8 cellular contexts compared by ENCODE assay signal in genomic region chr14:105489607-105490317, GRCh38. TPM values are rescaled to one million over a fixed set of nuclear protein-coding genes. Genes with fewer than 3 reads are reported as not detected.
DNase-seq lines count a peak whose midpoint lies in the region; ATAC-seq, FAIRE-seq and TF ChIP-seq lines count a peak whose summit lies in the region.

No MANE protein-coding gene starts in this region.

- peak overlapping the region in 3 of 4 experiments; percentile 51 to 70 (median 53); a peak in 4 of 7 replicates for H3K9ac ChIP-seq in H1 (replicated peaks in 1 of 4; ENCODE audit: extremely low read depth in 1 of 4, low read depth in 3 of 4, low read length in 3 of 4)

- peaks cover 23% of the 10 kb centered on the region for H3K4me1 Mint-ChIP-seq in activated CD8-positive, alpha-beta memory T cell treated with anti-CD3 and anti-CD28 coated beads, Interleukin-2, amount 10 ng/mL, durations not matched to agents 7 days and 5 days
- H3K4me1 Mint-ChIP-seq in mesothelial cell of epicardium, result peaks cover 23% of the 10 kb centered on the region

- H3K4ac ChIP-seq in H1 (replicated peaks; ENCODE audit: insufficient read length, low read depth, low read length), result no peak overlapping the region

- peaks cover 0 to 13% of the 10 kb centered on the region in 2 experiments for H4K20me1 ChIP-seq in H1 (replicated peaks in 1 of 2; ENCODE audit: control insufficient read depth in 1 of 2, insufficient read depth in 2 of 2, low read length in 2 of 2)

- H3K9me3 ChIP-seq in H1 (ENCODE audit: insufficient read depth in 2 of 2, low read depth in 1 of 2, low read length in 1 of 2), result no peaks in the 10 kb centered on the region

- H3K4me3 ChIP-seq in H1 (ENCODE audit: extremely low read depth in 1 of 4, insufficient read depth in 2 of 4, low read depth in 3 of 4, low read length in 4 of 4), result peak overlapping the region; percentile 30 to 77 (median 56)

- no peak overlapping the region for H2AFZ ChIP-seq in H1 (ENCODE audit: low read length)

- H3K14ac ChIP-seq in H1 (ENCODE audit: insufficient read length), result no peak overlapping the region

- peak overlapping the region; percentile 48 for H3K18ac ChIP-seq in H1 (ENCODE audit: extremely low read depth, low read length)

- peak; percentile 38 to 39; a peak in 3 of 4 replicates for TF ChIP-seq RAD21 in H1 (IDR thresholded peaks at IDR 0.05 in 1 of 2, conservative IDR thresholded peaks at IDR 0.05 in 1 of 2; ENCODE audit: low read depth in 2 of 2, low read length in 2 of 2)

- H3K4me1 ChIP-seq in H1 (replicated peaks in 1 of 4; ENCODE audit: control insufficient read depth in 3 of 4, insufficient read depth in 4 of 4, low read length in 3 of 4), result peaks cover 0 to 20% (median 5%) of the 10 kb centered on the region in 4 experiments; a peak in 5 of 7 replicates

- no peak overlapping the region for H2BK5ac ChIP-seq in H1 (ENCODE audit: low read depth, low read length)

- FAIRE-seq in H1 (lab: Jason Lieb, UNC), result peak; percentile 92

- no peak overlapping the region for H2BK20ac ChIP-seq in H1 (ENCODE audit: low read length)

- no peak overlapping the region for H2BK120ac ChIP-seq in H1 (replicated peaks; ENCODE audit: low read depth, low read length)

- no peaks in the 10 kb centered on the region for H3K9me3 Mint-ChIP-seq in activated CD8-positive, alpha-beta memory T cell treated with anti-CD3 and anti-CD28 coated beads, Interleukin-2, amount 10 ng/mL, durations not matched to agents 7 days and 5 days (ENCODE audit: low read depth)
- H3K9me3 Mint-ChIP-seq in mesothelial cell of epicardium, result no peaks in the 10 kb centered on the region

- peak overlapping the region; percentile 68 for H4K8ac ChIP-seq in H1 (ENCODE audit: extremely low read depth, insufficient read depth, low read length)

- TF ChIP-seq EP300 in H1 (IDR thresholded peaks at IDR 0.05; ENCODE audit: borderline replicate concordance in 1 of 2, low read depth in 2 of 2, low read length in 2 of 2), result no peak

- peak; percentile 54 for DNase-seq in COLO829 (ENCODE audit: low spot score)
- peak; percentile 79 for DNase-seq in HuH-7 (ENCODE audit: low spot score)
- DNase-seq in NOMO-1 treated with dmso at 0.1 percent for 144 hours (lab: John Stamatoyannopoulos, UW; ENCODE audit: unreplicated experiment), result peak; percentile 86
- DNase-seq in activated CD8-positive, alpha-beta memory T cell treated with anti-CD3 and anti-CD28 coated beads, Interleukin-2, amount 10 ng/mL, durations not matched to agents 7 days and 5 days, result peak; percentile 94
- peak in 1 of 2 experiments; percentile 85 for DNase-seq in H1 (ENCODE audit: low read depth in 1 of 2, low spot score in 2 of 2)
- DNase-seq in mesothelial cell of epicardium (ENCODE audit: low spot score in 2 of 2, unreplicated experiment in 2 of 2), result peak; percentile 81 to 89
- peak; percentile 44 for DNase-seq in stimulated activated CD8-positive, alpha-beta memory T cell treated with anti-CD3 and anti-CD28 coated beads, Interleukin-15, amount 100 ng/mL, for 24 hours (ENCODE audit: low read depth)

- peaks cover 9% of the 10 kb centered on the region; the same call in 1 of the 2 replicates for H3K23me2 ChIP-seq in H1 (ENCODE audit: low read depth, low read length)

- peak overlapping the region; percentile 37 to 100 for H3K4me2 ChIP-seq in H1 (ENCODE audit: insufficient read depth in 1 of 2, low read depth in 2 of 2, low read length in 2 of 2)

- no peak overlapping the region for H2BK15ac ChIP-seq in H1 (ENCODE audit: low read length)

- H2BK12ac ChIP-seq in H1 (ENCODE audit: low read depth, low read length), result no peak overlapping the region

- peaks cover 30 to 43% (median 42%) of the 10 kb centered on the region in 4 experiments for H3K27me3 ChIP-seq in H1 (replicated peaks in 1 of 4; ENCODE audit: control insufficient read depth in 3 of 4, extremely low read depth in 1 of 4, insufficient read depth in 3 of 4, low read length in 3 of 4)

- H3K79me2 ChIP-seq in H1 (ENCODE audit: control insufficient read depth in 1 of 2, insufficient read depth in 2 of 2, low read length in 2 of 2), result no peaks in the 10 kb centered on the region

- no peak overlapping the region for H2AK5ac ChIP-seq in H1 (ENCODE audit: low read depth, low read length)

- CTCF ChIA-PET in activated CD8-positive, alpha-beta memory T cell treated with anti-CD3 and anti-CD28 coated beads, Interleukin-2, amount 10 ng/mL, durations not matched to agents 7 days and 5 days (lab: Charles Lee), result interaction anchor here (0.9 to 5.1 kb wide), 23 partner anchors 8 to 1928 kb away, joined by 3 to 150 read pairs (median 4); partner anchors contain the start of gene PACS2
- CTCF ChIA-PET in H1 (lab: Charles Lee; ENCODE audit: partially characterized antibody), result interaction anchor here (0.6 to 2.6 kb wide), 27 partner anchors 9 to 710 kb away, joined by 3 to 33 read pairs (median 5); partner anchors contain the start of gene PACS2

- TF ChIP-seq POLR2A in H1 (IDR thresholded peaks at IDR 0.05; ENCODE audit: control extremely low read depth in 1 of 2, low read depth in 2 of 2, low read length in 2 of 2), result no peak

- peak overlapping the region; percentile 92 for H3K4me3 Mint-ChIP-seq in activated CD8-positive, alpha-beta memory T cell treated with anti-CD3 and anti-CD28 coated beads, Interleukin-2, amount 10 ng/mL, durations not matched to agents 7 days and 5 days
- peak overlapping the region; percentile 69 for H3K4me3 Mint-ChIP-seq in mesothelial cell of epicardium

- H3K27ac Mint-ChIP-seq in activated CD8-positive, alpha-beta memory T cell treated with anti-CD3 and anti-CD28 coated beads, Interleukin-2, amount 10 ng/mL, durations not matched to agents 7 days and 5 days, result peak overlapping the region; percentile 85
- H3K27ac Mint-ChIP-seq in mesothelial cell of epicardium, result peak overlapping the region; percentile 95

- 3% methylated on average over 13 of the region's 45 CpGs; no CpG with 5 or more reads in 1 of the 2 experiments for WGBS in H1 (ENCODE audit: extremely low coverage in 1 of 2, insufficient coverage in 1 of 2, insufficient read length in 1 of 2, insufficient replicate concordance in 2 of 2, low coverage in 1 of 2, low lambda C conversion rate in 2 of 2, missing lambda C conversion rate in 1 of 2), 2 experiments

- H4K5ac ChIP-seq in H1 (ENCODE audit: insufficient read length, low read depth, low read length), result no peak overlapping the region

- no peak overlapping the region for H4K91ac ChIP-seq in H1 (replicated peaks; ENCODE audit: insufficient read length, low read length)

- H3K36me3 Mint-ChIP-seq in activated CD8-positive, alpha-beta memory T cell treated with anti-CD3 and anti-CD28 coated beads, Interleukin-2, amount 10 ng/mL, durations not matched to agents 7 days and 5 days, result peaks cover 2% of the 10 kb centered on the region
- no peaks in the 10 kb centered on the region for H3K36me3 Mint-ChIP-seq in mesothelial cell of epicardium

- peak overlapping the region; percentile 60; the same call in 1 of the 2 replicates for H3K27ac ChIP-seq in H1 (ENCODE audit: low read depth, low read length)

- H3K36me3 ChIP-seq in H1 (ENCODE audit: control insufficient read depth in 2 of 4, insufficient read depth in 4 of 4, low read length in 3 of 4), result no peaks in the 10 kb centered on the region; a peak in 2 of 8 replicates

- POLR2A ChIA-PET in H1 (lab: Charles Lee; ENCODE audit: partially characterized antibody), result interaction anchor here (2.2 to 2.8 kb wide), 2 partner anchors 9 to 13 kb away, joined by 8 to 9 read pairs; no protein-coding TSS in a partner anchor

- ATAC-seq in activated CD8-positive, alpha-beta memory T cell treated with anti-CD3 and anti-CD28 coated beads, Interleukin-2, amount 10 ng/mL, durations not matched to agents 7 days and 5 days, result peak; percentile 5
- no peak for ATAC-seq in GM21529 (IDR thresholded peaks at IDR 0.05; ENCODE audit: unreplicated experiment)

- H3K23ac ChIP-seq in H1 (ENCODE audit: insufficient read length), result no peak overlapping the region

- no peak overlapping the region for H3K56ac ChIP-seq in H1 (replicated peaks; ENCODE audit: insufficient read length, low read depth, low read length)

- H3K79me1 ChIP-seq in H1 (ENCODE audit: low read depth, low read length), result no peaks in the 10 kb centered on the region

- no peaks in the 10 kb centered on the region for H3K27me3 Mint-ChIP-seq in activated CD8-positive, alpha-beta memory T cell treated with anti-CD3 and anti-CD28 coated beads, Interleukin-2, amount 10 ng/mL, durations not matched to agents 7 days and 5 days
- peaks cover 36% of the 10 kb centered on the region for H3K27me3 Mint-ChIP-seq in mesothelial cell of epicardium (ENCODE audit: low read depth)

- TF ChIP-seq CTCF in H1 (IDR thresholded peaks at IDR 0.05; ENCODE audit: control extremely low read depth in 1 of 3, insufficient read depth in 1 of 3, low read depth in 1 of 3, low read length in 3 of 3) (peak in 2 of 3 experiments; percentile 70 to 81; a peak in 3 of 4 replicates), mesothelial cell of epicardium (IDR thresholded peaks at IDR 0.05; ENCODE audit: unreplicated experiment) (no peak)

RNA-seq across cellular contexts. Expression of gene TEDC1, which starts 1.3 kb away (rescaled TPM):
- 10 to 100 TPM; 40.6 to 56.8 TPM for total RNA-seq in activated CD8-positive, alpha-beta memory T cell treated with anti-CD3 and anti-CD28 coated beads, Interleukin-2, amount 10 ng/mL, durations not matched to agents 7 days and 5 days
- total RNA-seq in H1 (2021; fragmentation: NEBNext Ultra II Directional; extraction: Animal tissue kit (Norgen Biotek cat#: 25700)), result 5.6 and 6.4 TPM in 2 replicates
- polyA plus RNA-seq in H1 (2011; rRNA removed), result 14.8 and 22.8 TPM in 2 replicates
- 21.7 TPM for polyA plus RNA-seq in H1 (2011; cell fraction: cytosol; rRNA removed)
- polyA plus RNA-seq in H1 (2011; cell fraction: nucleus; rRNA removed), result 43.3 TPM
- 5.9 to 19.5 TPM (median 16.0 TPM) in 4 replicates for polyA plus RNA-seq in H1 (2012, experiment 1 of 2)
- polyA plus RNA-seq in H1 (2012, experiment 2 of 2), result 10.3 TPM
- 5.8 TPM for polyA plus RNA-seq in H1 (2013, experiment 1 of 2)
- 6.2 TPM for polyA plus RNA-seq in H1 (2013, experiment 2 of 2)
- polyA minus RNA-seq in H1 (2011; rRNA and poly(A)+ RNA removed), result 4.2 and 8.8 TPM in 2 replicates
- 9.1 TPM for polyA minus RNA-seq in H1 (2011; cell fraction: cytosol; rRNA and poly(A)+ RNA removed)
- polyA minus RNA-seq in H1 (2011; cell fraction: nucleus; rRNA and poly(A)+ RNA removed), result 18.9 TPM
- total RNA-seq in mesothelial cell of epicardium, result 13.4 to 14.9 TPM (median 13.6 TPM) in 3 replicates

RNA-seq across cellular contexts. Expression of gene CRIP1, which starts 3.1 kb away (rescaled TPM):
- total RNA-seq in activated CD8-positive, alpha-beta memory T cell treated with anti-CD3 and anti-CD28 coated beads, Interleukin-2, amount 10 ng/mL, durations not matched to agents 7 days and 5 days, result 100 to 1,000 TPM; 546 to 574 TPM
- 1.2 and 2.4 TPM in 2 replicates for total RNA-seq in H1 (2021; fragmentation: NEBNext Ultra II Directional; extraction: Animal tissue kit (Norgen Biotek cat#: 25700))
- polyA plus RNA-seq in H1 (2011; rRNA removed), result 2.2 and 5.3 TPM in 2 replicates
- polyA plus RNA-seq in H1 (2011; cell fraction: cytosol; rRNA removed), result 3.1 TPM
- polyA plus RNA-seq in H1 (2011; cell fraction: nucleus; rRNA removed), result 5.1 TPM
- 4.4 to 8.5 TPM (median 6.3 TPM) in 4 replicates for polyA plus RNA-seq in H1 (2012, experiment 1 of 2)
- 8.2 TPM for polyA plus RNA-seq in H1 (2012, experiment 2 of 2)
- polyA plus RNA-seq in H1 (2013, experiment 1 of 2), result 7.6 TPM
- 8.4 TPM for polyA plus RNA-seq in H1 (2013, experiment 2 of 2)
- 0.63 TPM in 1 of 2 replicates, not detected in the other for polyA minus RNA-seq in H1 (2011; rRNA and poly(A)+ RNA removed)
- polyA minus RNA-seq in H1 (2011; cell fraction: cytosol; rRNA and poly(A)+ RNA removed), result 6.4 TPM
- 5.2 TPM for polyA minus RNA-seq in H1 (2011; cell fraction: nucleus; rRNA and poly(A)+ RNA removed)
- 17.1 to 28.2 TPM (median 26.6 TPM) in 3 replicates for total RNA-seq in mesothelial cell of epicardium

RNA-seq across cellular contexts. Expression of gene CRIP2, which starts 15.1 kb away (rescaled TPM):
- total RNA-seq in activated CD8-positive, alpha-beta memory T cell treated with anti-CD3 and anti-CD28 coated beads, Interleukin-2, amount 10 ng/mL, durations not matched to agents 7 days and 5 days, result under 1 TPM in 1 of 2 experiments, not detected in 1; 0.68 TPM
- 4.0 and 4.2 TPM in 2 replicates for total RNA-seq in H1 (2021; fragmentation: NEBNext Ultra II Directional; extraction: Animal tissue kit (Norgen Biotek cat#: 25700))
- polyA plus RNA-seq in H1 (2011; rRNA removed), result 13.5 and 28.4 TPM in 2 replicates
- 11.7 TPM for polyA plus RNA-seq in H1 (2011; cell fraction: cytosol; rRNA removed)
- polyA plus RNA-seq in H1 (2011; cell fraction: nucleus; rRNA removed), result 18.2 TPM
- 6.1 to 9.1 TPM (median 7.6 TPM) in 4 replicates for polyA plus RNA-seq in H1 (2012, experiment 1 of 2)
- 5.1 TPM for polyA plus RNA-seq in H1 (2012, experiment 2 of 2)
- 6.7 TPM for polyA plus RNA-seq in H1 (2013, experiment 1 of 2)
- 7.7 TPM for polyA plus RNA-seq in H1 (2013, experiment 2 of 2)
- 0.76 and 0.83 TPM in 2 replicates for polyA minus RNA-seq in H1 (2011; rRNA and poly(A)+ RNA removed)
- 3.4 TPM for polyA minus RNA-seq in H1 (2011; cell fraction: cytosol; rRNA and poly(A)+ RNA removed)
- 3.5 TPM for polyA minus RNA-seq in H1 (2011; cell fraction: nucleus; rRNA and poly(A)+ RNA removed)
- 19.2 to 20.9 TPM (median 19.4 TPM) in 3 replicates for total RNA-seq in mesothelial cell of epicardium

RNA-seq across cellular contexts. Expression of gene TMEM121, which starts 36.6 kb away (rescaled TPM):
- 10 to 100 TPM; 11.5 to 11.9 TPM for total RNA-seq in activated CD8-positive, alpha-beta memory T cell treated with anti-CD3 and anti-CD28 coated beads, Interleukin-2, amount 10 ng/mL, durations not matched to agents 7 days and 5 days
- not detected in 2 replicates for total RNA-seq in H1 (2021; fragmentation: NEBNext Ultra II Directional; extraction: Animal tissue kit (Norgen Biotek cat#: 25700))
- 1.9 and 2.4 TPM in 2 replicates for polyA plus RNA-seq in H1 (2011; rRNA removed)
- 1.8 TPM for polyA plus RNA-seq in H1 (2011; cell fraction: cytosol; rRNA removed)
- polyA plus RNA-seq in H1 (2011; cell fraction: nucleus; rRNA removed), result 1.7 TPM
- polyA plus RNA-seq in H1 (2012, experiment 1 of 2), result 0.48 to 0.85 TPM (median 0.71 TPM) in 4 replicates
- 0.55 TPM for polyA plus RNA-seq in H1 (2012, experiment 2 of 2)
- polyA plus RNA-seq in H1 (2013, experiment 1 of 2), result 0.85 TPM
- polyA plus RNA-seq in H1 (2013, experiment 2 of 2), result 0.77 TPM
- polyA minus RNA-seq in H1 (2011; rRNA and poly(A)+ RNA removed), result 0.16 and 0.59 TPM in 2 replicates
- polyA minus RNA-seq in H1 (2011; cell fraction: cytosol; rRNA and poly(A)+ RNA removed), result 1.8 TPM
- polyA minus RNA-seq in H1 (2011; cell fraction: nucleus; rRNA and poly(A)+ RNA removed), result 1.8 TPM
- total RNA-seq in mesothelial cell of epicardium, result 4.3 to 6.0 TPM (median 5.6 TPM) in 3 replicates

Comparison
In these comparisons a context has a peak if more than half of its experiments do, and no peak if none do; other contexts are left out.
1. RNA of gene CRIP1, which starts 3.1 kb away (total RNA-seq): 546 to 574 TPM in activated CD8-positive, alpha-beta memory T cell treated with anti-CD3 and anti-CD28 coated beads, Interleukin-2, amount 10 ng/mL, durations not matched to agents 7 days and 5 days; 17.1 to 28.2 TPM in mesothelial cell of epicardium and 1.2 to 2.4 TPM in H1; every median in the first group is over 10 times any median in the second.